Comparison of ENCODE assay signal across 1 cellular context in genomic region chr3:138898708-138899107, GRCh38.
TF ChIP-seq lines count a peak whose summit lies in the region.

No MANE protein-coding gene starts in this region.

TF ChIP-seq in K562, 482 proteins besides CTCF, POLR2A, EP300 and RAD21 (continued from another document and continues in another):
- TF ChIP-seq, protein P1, sequence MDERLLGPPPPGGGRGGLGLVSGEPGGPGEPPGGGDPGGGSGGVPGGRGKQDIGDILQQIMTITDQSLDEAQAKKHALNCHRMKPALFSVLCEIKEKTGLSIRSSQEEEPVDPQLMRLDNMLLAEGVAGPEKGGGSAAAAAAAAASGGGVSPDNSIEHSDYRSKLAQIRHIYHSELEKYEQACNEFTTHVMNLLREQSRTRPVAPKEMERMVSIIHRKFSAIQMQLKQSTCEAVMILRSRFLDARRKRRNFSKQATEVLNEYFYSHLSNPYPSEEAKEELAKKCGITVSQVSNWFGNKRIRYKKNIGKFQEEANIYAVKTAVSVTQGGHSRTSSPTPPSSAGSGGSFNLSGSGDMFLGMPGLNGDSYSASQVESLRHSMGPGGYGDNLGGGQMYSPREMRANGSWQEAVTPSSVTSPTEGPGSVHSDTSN (CRISPR knock-in tag; IDR thresholded peaks at IDR 0.05; ENCODE audit: low read depth): no peak
- TF ChIP-seq, protein P1 (tag; conservative IDR thresholded peaks at IDR 0.05; ENCODE audit: low read depth): no peak
- TF ChIP-seq ZNF143 (CRISPR knock-in tag; IDR thresholded peaks at IDR 0.05) (no peak), LEF1 (IDR thresholded peaks at IDR 0.05) (no peak), YY1 (IDR thresholded peaks at IDR 0.05; ENCODE audit: borderline replicate concordance in 1 of 3, control insufficient read depth in 1 of 3, extremely low read depth in 1 of 3, insufficient read depth in 3 of 3, insufficient read length in 1 of 3, insufficient replicate concordance in 2 of 3, low read depth in 1 of 3, low read length in 2 of 3) (no peak), ZNF263 (CRISPR knock-in tag; IDR thresholded peaks at IDR 0.05; ENCODE audit: borderline replicate concordance) (no peak), ZNF316 (IDR thresholded peaks at IDR 0.05) (no peak), PRMT5 (CRISPR knock-in tag; IDR thresholded peaks at IDR 0.05) (no peak), BCOR (IDR thresholded peaks at IDR 0.05) (0 out of 2 replicates have a peak, but pooled peaks have one; percentile 21), GTF2E2 (tag; IDR thresholded peaks at IDR 0.05) (no peak), PHB2 (IDR thresholded peaks at IDR 0.05; ENCODE audit: low read depth) (peak; percentile 51; the same call in 1 of the 2 replicates), MTA3 (IDR thresholded peaks at IDR 0.05; ENCODE audit: borderline replicate concordance) (no peak), POLR3G (IDR thresholded peaks at IDR 0.05; ENCODE audit: extremely low read depth, insufficient read length, insufficient replicate concordance) (no peak), ZNF609 (CRISPR knock-in tag; IDR thresholded peaks at IDR 0.05; ENCODE audit: borderline replicate concordance) (no peak), ZNF512 (tag; IDR thresholded peaks at IDR 0.05) (peak; percentile 96), ZNF583 (CRISPR knock-in tag; IDR thresholded peaks at IDR 0.05) (no peak), PKNOX1 (IDR thresholded peaks at IDR 0.05) (peak; percentile 67), HDAC6 (IDR thresholded peaks at IDR 0.05; ENCODE audit: low read depth, low read length) (no peak), CREM (IDR thresholded peaks at IDR 0.05; ENCODE audit: low read depth) (no peak), THRAP3 (IDR thresholded peaks at IDR 0.05; ENCODE audit: borderline replicate concordance) (no peak), ZNF551 (CRISPR knock-in tag; IDR thresholded peaks at IDR 0.05) (no peak), SAFB2 (IDR thresholded peaks at IDR 0.05; ENCODE audit: borderline replicate concordance, low read depth, low read length, severe bottlenecking) (no peak), ELF4 (CRISPR knock-in tag; IDR thresholded peaks at IDR 0.05) (no peak), ZNF140 (CRISPR knock-in tag; IDR thresholded peaks at IDR 0.05) (no peak), SPI1 (IDR thresholded peaks at IDR 0.05; ENCODE audit: borderline replicate concordance, low read depth, low read length) (no peak), SIRT6 (IDR thresholded peaks at IDR 0.05; ENCODE audit: low read depth, low read length) (no peak), CBFA2T2 (conservative IDR thresholded peaks at IDR 0.05) (no peak), SMARCA4 (IDR thresholded peaks at IDR 0.05) (peak; percentile 64), TCF3 (CRISPR knock-in tag; IDR thresholded peaks at IDR 0.05) (0 out of 2 replicates have a peak, but pooled peaks have one; percentile 4), ZNF311 (CRISPR knock-in tag; IDR thresholded peaks at IDR 0.05) (no peak), MIER1 (IDR thresholded peaks at IDR 0.05; ENCODE audit: low read depth) (no peak), SOX6 (IDR thresholded peaks at IDR 0.05) (no peak), STAT6 (CRISPR knock-in tag; IDR thresholded peaks at IDR 0.05) (no peak), POLR3A (IDR thresholded peaks at IDR 0.05; ENCODE audit: borderline replicate concordance, extremely low read depth, insufficient read depth, insufficient read length) (no peak), HINFP (tag; conservative IDR thresholded peaks at IDR 0.05; ENCODE audit: low read depth) (0 out of 2 replicates have a peak, but pooled peaks have one; percentile 53), KAT2B (IDR thresholded peaks at IDR 0.05; ENCODE audit: low read depth, low read length) (no peak), TCF7L2 (IDR thresholded peaks at IDR 0.05; ENCODE audit: low read depth, low read length) (no peak)
- TF ChIP-seq, protein P2, sequence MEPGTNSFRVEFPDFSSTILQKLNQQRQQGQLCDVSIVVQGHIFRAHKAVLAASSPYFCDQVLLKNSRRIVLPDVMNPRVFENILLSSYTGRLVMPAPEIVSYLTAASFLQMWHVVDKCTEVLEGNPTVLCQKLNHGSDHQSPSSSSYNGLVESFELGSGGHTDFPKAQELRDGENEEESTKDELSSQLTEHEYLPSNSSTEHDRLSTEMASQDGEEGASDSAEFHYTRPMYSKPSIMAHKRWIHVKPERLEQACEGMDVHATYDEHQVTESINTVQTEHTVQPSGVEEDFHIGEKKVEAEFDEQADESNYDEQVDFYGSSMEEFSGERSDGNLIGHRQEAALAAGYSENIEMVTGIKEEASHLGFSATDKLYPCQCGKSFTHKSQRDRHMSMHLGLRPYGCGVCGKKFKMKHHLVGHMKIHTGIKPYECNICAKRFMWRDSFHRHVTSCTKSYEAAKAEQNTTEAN (CRISPR knock-in tag; IDR thresholded peaks at IDR 0.05): no peak
- TF ChIP-seq, protein P3, sequence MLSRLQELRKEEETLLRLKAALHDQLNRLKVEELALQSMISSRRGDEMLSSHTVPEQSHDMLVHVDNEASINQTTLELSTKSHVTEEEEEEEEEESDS (CRISPR knock-in tag; IDR thresholded peaks at IDR 0.05): no peak
- TF ChIP-seq, protein P4, sequence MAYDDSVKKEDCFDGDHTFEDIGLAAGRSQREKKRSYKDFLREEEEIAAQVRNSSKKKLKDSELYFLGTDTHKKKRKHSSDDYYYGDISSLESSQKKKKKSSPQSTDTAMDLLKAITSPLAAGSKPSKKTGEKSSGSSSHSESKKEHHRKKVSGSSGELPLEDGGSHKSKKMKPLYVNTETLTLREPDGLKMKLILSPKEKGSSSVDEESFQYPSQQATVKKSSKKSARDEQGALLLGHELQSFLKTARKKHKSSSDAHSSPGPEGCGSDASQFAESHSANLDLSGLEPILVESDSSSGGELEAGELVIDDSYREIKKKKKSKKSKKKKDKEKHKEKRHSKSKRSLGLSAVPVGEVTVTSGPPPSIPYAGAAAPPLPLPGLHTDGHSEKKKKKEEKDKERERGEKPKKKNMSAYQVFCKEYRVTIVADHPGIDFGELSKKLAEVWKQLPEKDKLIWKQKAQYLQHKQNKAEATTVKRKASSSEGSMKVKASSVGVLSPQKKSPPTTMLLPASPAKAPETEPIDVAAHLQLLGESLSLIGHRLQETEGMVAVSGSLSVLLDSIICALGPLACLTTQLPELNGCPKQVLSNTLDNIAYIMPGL (CRISPR knock-in tag; IDR thresholded peaks at IDR 0.05): no peak
- TF ChIP-seq, protein P5, sequence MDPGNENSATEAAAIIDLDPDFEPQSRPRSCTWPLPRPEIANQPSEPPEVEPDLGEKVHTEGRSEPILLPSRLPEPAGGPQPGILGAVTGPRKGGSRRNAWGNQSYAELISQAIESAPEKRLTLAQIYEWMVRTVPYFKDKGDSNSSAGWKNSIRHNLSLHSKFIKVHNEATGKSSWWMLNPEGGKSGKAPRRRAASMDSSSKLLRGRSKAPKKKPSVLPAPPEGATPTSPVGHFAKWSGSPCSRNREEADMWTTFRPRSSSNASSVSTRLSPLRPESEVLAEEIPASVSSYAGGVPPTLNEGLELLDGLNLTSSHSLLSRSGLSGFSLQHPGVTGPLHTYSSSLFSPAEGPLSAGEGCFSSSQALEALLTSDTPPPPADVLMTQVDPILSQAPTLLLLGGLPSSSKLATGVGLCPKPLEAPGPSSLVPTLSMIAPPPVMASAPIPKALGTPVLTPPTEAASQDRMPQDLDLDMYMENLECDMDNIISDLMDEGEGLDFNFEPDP (CRISPR knock-in tag; IDR thresholded peaks at IDR 0.05): no peak
- TF ChIP-seq, protein P6, sequence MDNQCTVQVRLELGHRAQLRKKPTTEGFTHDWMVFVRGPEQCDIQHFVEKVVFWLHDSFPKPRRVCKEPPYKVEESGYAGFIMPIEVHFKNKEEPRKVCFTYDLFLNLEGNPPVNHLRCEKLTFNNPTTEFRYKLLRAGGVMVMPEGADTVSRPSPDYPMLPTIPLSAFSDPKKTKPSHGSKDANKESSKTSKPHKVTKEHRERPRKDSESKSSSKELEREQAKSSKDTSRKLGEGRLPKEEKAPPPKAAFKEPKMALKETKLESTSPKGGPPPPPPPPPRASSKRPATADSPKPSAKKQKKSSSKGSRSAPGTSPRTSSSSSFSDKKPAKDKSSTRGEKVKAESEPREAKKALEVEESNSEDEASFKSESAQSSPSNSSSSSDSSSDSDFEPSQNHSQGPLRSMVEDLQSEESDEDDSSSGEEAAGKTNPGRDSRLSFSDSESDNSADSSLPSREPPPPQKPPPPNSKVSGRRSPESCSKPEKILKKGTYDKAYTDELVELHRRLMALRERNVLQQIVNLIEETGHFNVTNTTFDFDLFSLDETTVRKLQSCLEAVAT (IDR thresholded peaks at IDR 0.05): peak; percentile 26 to 35; a peak in 1 of 4 replicates
